1 cellular context compared by ENCODE assay signal in the genomic region with DNA sequence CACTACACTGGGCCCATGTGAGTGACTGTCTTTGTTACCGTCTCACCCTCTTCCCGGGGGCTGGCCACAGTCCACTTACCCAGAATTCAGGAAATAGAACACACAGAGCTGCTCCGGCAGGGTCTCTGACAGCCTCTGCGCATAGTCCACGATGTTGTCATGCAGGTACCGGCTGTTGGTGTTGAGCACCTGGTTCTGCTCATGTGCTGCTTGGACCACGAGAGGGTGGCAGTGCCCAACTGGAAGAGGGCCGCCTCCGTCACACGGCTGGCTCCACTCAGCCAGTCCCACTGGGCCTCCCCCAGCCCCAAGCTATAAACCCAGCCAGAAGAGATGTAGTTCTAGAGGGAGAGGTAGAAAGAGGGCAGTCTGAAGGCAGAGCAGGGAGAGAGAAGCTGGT.
TF ChIP-seq lines count a peak whose summit lies in the region.

No MANE protein-coding gene starts in this region.

TF ChIP-seq in GM12878, 131 proteins besides CTCF, POLR2A, EP300 and RAD21:
- TF ChIP-seq, protein P1, sequence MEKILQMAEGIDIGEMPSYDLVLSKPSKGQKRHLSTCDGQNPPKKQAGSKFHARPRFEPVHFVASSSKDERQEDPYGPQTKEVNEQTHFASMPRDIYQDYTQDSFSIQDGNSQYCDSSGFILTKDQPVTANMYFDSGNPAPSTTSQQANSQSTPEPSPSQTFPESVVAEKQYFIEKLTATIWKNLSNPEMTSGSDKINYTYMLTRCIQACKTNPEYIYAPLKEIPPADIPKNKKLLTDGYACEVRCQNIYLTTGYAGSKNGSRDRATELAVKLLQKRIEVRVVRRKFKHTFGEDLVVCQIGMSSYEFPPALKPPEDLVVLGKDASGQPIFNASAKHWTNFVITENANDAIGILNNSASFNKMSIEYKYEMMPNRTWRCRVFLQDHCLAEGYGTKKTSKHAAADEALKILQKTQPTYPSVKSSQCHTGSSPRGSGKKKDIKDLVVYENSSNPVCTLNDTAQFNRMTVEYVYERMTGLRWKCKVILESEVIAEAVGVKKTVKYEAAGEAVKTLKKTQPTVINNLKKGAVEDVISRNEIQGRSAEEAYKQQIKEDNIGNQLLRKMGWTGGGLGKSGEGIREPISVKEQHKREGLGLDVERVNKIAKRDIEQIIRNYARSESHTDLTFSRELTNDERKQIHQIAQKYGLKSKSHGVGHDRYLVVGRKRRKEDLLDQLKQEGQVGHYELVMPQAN (conservative IDR thresholded peaks at IDR 0.05): no peak
- TF ChIP-seq, protein P2, sequence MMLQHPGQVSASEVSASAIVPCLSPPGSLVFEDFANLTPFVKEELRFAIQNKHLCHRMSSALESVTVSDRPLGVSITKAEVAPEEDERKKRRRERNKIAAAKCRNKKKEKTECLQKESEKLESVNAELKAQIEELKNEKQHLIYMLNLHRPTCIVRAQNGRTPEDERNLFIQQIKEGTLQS (IDR thresholded peaks at IDR 0.05; ENCODE audit: borderline replicate concordance, extremely low read depth, low read depth, low read length): no peak
- no peak for TF ChIP-seq RUNX3 (IDR thresholded peaks at IDR 0.05; ENCODE audit: low read length)
- TF ChIP-seq MYC (IDR thresholded peaks at IDR 0.05; ENCODE audit: insufficient read depth, insufficient read length, insufficient replicate concordance, low read length, severe bottlenecking): no peak
- TF ChIP-seq NR2C2 (IDR thresholded peaks at IDR 0.05; ENCODE audit: borderline replicate concordance, control insufficient read depth, insufficient read length, low read depth): no peak
- no peak for TF ChIP-seq ZZZ3 (IDR thresholded peaks at IDR 0.05; ENCODE audit: control insufficient read depth, insufficient read length, low read depth)
- no peak for TF ChIP-seq CBX3 (IDR thresholded peaks at IDR 0.05; ENCODE audit: borderline replicate concordance, low read depth)
- TF ChIP-seq RCOR1 (conservative IDR thresholded peaks at IDR 0.05; ENCODE audit: low read depth, low read length): no peak
- TF ChIP-seq ETV6 (conservative IDR thresholded peaks at IDR 0.05 in 1 of 2, IDR thresholded peaks at IDR 0.05 in 1 of 2; ENCODE audit: borderline replicate concordance in 1 of 2, low read depth in 1 of 2): no peak
- TF ChIP-seq NR2F1 (conservative IDR thresholded peaks at IDR 0.05): no peak
- no peak for TF ChIP-seq STAT3 (IDR thresholded peaks at IDR 0.05; ENCODE audit: low read depth, low read length)
- TF ChIP-seq, protein P3, sequence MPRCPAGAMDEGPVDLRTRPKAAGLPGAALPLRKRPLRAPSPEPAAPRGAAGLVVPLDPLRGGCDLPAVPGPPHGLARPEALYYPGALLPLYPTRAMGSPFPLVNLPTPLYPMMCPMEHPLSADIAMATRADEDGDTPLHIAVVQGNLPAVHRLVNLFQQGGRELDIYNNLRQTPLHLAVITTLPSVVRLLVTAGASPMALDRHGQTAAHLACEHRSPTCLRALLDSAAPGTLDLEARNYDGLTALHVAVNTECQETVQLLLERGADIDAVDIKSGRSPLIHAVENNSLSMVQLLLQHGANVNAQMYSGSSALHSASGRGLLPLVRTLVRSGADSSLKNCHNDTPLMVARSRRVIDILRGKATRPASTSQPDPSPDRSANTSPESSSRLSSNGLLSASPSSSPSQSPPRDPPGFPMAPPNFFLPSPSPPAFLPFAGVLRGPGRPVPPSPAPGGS (IDR thresholded peaks at IDR 0.05; ENCODE audit: borderline replicate concordance, insufficient read depth, low read depth, low read length, poor library complexity, severe bottlenecking): no peak
- TF ChIP-seq, protein P4, sequence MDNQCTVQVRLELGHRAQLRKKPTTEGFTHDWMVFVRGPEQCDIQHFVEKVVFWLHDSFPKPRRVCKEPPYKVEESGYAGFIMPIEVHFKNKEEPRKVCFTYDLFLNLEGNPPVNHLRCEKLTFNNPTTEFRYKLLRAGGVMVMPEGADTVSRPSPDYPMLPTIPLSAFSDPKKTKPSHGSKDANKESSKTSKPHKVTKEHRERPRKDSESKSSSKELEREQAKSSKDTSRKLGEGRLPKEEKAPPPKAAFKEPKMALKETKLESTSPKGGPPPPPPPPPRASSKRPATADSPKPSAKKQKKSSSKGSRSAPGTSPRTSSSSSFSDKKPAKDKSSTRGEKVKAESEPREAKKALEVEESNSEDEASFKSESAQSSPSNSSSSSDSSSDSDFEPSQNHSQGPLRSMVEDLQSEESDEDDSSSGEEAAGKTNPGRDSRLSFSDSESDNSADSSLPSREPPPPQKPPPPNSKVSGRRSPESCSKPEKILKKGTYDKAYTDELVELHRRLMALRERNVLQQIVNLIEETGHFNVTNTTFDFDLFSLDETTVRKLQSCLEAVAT (IDR thresholded peaks at IDR 0.05): no peak
